In the genomic region with DNA sequence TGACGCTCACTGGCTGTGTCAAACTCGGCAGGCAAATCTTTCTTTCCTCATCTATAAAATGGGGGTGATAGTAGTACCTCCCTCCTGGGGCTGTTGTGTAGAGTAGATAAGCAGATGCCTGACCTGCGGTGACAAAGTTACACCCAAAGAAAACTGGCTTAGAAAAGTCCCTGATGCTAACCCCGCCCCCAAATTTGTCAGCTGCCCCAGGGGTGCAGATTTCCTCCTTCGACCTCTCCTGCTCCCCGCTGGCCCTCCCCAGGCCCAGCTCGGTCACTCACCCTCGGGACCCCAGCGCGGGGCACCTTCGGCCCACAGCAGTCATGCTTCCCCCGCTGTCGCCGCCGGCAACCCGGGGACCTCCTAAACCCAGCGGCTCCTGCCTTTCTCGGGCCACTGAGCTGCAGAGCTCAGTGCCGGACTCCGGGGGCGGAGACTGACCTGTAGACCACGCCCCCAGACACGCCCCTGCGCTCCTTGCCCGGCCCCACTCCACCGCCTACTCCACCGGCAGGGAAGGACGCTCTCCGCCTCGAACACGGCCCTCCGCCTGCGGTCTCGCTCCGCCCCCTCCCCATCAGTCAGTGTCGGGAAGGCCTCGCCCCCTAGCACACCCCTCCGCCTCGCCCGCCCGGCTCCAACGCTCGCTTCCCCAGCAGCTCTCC, we compare ENCODE assay signal across 8 cellular contexts. TPM values are rescaled to one million over a fixed set of nuclear protein-coding genes. Genes with fewer than 3 reads are reported as not detected.
A peak's percentile ranks its signal among the peaks of the same experiment; 100 is the strongest.
DNase-seq lines count a peak whose midpoint lies in the region; ATAC-seq and TF ChIP-seq lines count a peak whose summit lies in the region.

No MANE protein-coding gene starts in this region.

- H3K27me3 Mint-ChIP-seq in T-helper 2 cell treated with Interferon-gamma antibody and Interleukin-4, amounts not matched to agents 5 μg/mL and 100 μg/mL, for 36 hours (ENCODE audit: low read depth), result no peaks in the 10 kb centered on the region

- peak; percentile 32 for TF ChIP-seq POLR2A in GM15510 (IDR thresholded peaks at IDR 0.05; ENCODE audit: borderline replicate concordance, extremely low read depth, insufficient read length)
- TF ChIP-seq POLR2A in vagina (IDR thresholded peaks at IDR 0.05), result peak in 1 of 2 donors; percentile 46

- peaks cover 29% of the 10 kb centered on the region for H3K4me1 ChIP-seq in vagina

- no peak for TF ChIP-seq CTCF in astrocyte of the cerebellum (IDR thresholded peaks at IDR 0.05; ENCODE audit: low read depth, low read length, missing control alignments)
- TF ChIP-seq CTCF in vagina (IDR thresholded peaks at IDR 0.05), result peak in 1 of 3 experiments; percentile 17

- ATAC-seq in HG02885 (IDR thresholded peaks at IDR 0.05; ENCODE audit: poor library complexity, unreplicated experiment), result peak; percentile 86

- H3K4me3 Mint-ChIP-seq in T-helper 2 cell treated with Interferon-gamma antibody and Interleukin-4, amounts not matched to agents 5 μg/mL and 100 μg/mL, for 36 hours, result peak overlapping the region; percentile 91

- H3K4me3 ChIP-seq in astrocyte of the cerebellum (ENCODE audit: low read depth, low read length) (peak overlapping the region; percentile 38), vagina (peak overlapping the region; percentile 46 to 59)

- H3K4me1 Mint-ChIP-seq in T-helper 2 cell treated with Interferon-gamma antibody and Interleukin-4, amounts not matched to agents 5 μg/mL and 100 μg/mL, for 36 hours (ENCODE audit: low read depth), result peaks cover 53% of the 10 kb centered on the region

- intact Hi-C loops in vagina (cut with DNase I), result no loop called here

- peak; percentile 85 for DNase-seq in NCI-H1694 (lab: John Stamatoyannopoulos, UW)
- peak; percentile 97 for DNase-seq in T-helper 2 cell treated with Interferon-gamma antibody and Interleukin-4, amounts not matched to agents 5 μg/mL and 100 μg/mL, for 36 hours (ENCODE audit: low spot score)
- peak; percentile 91 for DNase-seq in astrocyte of the cerebellum (ENCODE audit: low read depth)
- peak; percentile 95 for DNase-seq in hepatic stellate cell (ENCODE audit: low spot score)
- DNase-seq in putamen (ENCODE audit: low spot score), result peak; percentile 88
- peak in 1 of 2 donors; percentile 98 for DNase-seq in vagina (ENCODE audit: extremely low spot score in 2 of 2)

- no peaks in the 10 kb centered on the region for H3K27me3 ChIP-seq in vagina

- peaks cover 64% of the 10 kb centered on the region for H3K36me3 Mint-ChIP-seq in T-helper 2 cell treated with Interferon-gamma antibody and Interleukin-4, amounts not matched to agents 5 μg/mL and 100 μg/mL, for 36 hours (ENCODE audit: low read depth)

- H3K27ac Mint-ChIP-seq in T-helper 2 cell treated with Interferon-gamma antibody and Interleukin-4, amounts not matched to agents 5 μg/mL and 100 μg/mL, for 36 hours, result peak overlapping the region; percentile 93

- no peaks in the 10 kb centered on the region for H3K36me3 ChIP-seq in vagina

- H3K9me3 Mint-ChIP-seq in T-helper 2 cell treated with Interferon-gamma antibody and Interleukin-4, amounts not matched to agents 5 μg/mL and 100 μg/mL, for 36 hours, result no peaks in the 10 kb centered on the region

- no peaks in the 10 kb centered on the region for H3K9me3 ChIP-seq in vagina

- in situ Hi-C loops in astrocyte of the cerebellum (cut with HindIII; ENCODE audit: low sequenced_read_pairs), result no loop called here

- H3K27ac ChIP-seq in vagina, result peak overlapping the region; percentile 50

RNA-seq across cellular contexts. Expression of a gene that starts 7.4 kb away (rescaled TPM):
- total RNA-seq in vagina, result 19.6 TPM

RNA-seq across cellular contexts. Expression of a gene that starts 14.8 kb away (rescaled TPM):
- total RNA-seq in vagina, result 66.3 TPM

RNA-seq across cellular contexts. Expression of a gene that starts 31.6 kb away (rescaled TPM):
- 99.7 TPM for total RNA-seq in vagina

RNA-seq across cellular contexts. Expression of a gene that starts 35.9 kb away (rescaled TPM):
- 12.3 TPM for total RNA-seq in vagina

RNA-seq across cellular contexts. Expression of a gene that starts 55.2 kb away (rescaled TPM):
- 0.25 TPM for total RNA-seq in vagina
